Comparison of ENCODE assay signal across 8 cellular contexts in the genomic region with DNA sequence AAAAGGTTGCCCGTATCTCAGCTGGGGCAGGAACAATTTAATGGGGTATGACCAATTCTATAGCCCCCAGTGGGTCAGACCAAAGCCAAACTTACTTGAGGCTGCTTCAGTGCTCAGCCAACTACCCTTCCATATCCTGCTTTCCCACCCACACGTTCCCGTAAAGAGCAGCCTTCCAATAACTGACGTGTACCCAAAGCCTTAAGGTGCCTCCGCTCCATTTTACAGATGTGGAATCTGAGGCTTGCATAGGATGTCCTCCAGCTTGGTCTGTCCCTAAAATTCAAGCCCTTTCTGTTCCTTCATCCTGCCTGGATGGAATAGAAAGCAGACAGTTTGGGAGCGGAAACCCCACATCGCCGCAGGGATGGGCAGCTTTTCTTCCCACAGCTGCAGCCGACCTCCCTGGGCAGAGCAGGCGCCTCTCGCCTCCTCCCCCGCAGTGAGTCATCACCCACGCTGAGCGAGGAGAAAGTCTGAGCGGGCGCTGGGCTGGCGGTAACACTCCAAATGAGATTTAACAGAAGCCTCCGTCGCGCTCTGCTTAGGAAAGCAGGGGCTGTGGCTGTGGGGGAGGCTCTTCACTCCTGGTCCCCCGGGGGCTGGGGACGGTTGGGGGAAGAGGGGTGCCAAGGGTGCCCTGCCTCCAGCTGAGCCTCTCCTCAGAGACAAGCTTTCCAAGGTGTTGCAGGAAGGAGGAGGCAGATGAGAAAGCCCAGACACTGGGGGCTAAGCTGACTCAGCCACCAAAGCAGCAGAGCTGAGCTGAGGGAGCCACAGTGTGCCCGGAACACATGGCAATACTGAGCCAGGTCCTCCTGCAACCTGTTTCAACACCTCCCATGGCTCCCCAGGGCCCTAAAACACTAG.
DNase-seq lines count a peak whose midpoint lies in the region; ATAC-seq lines count a peak whose summit lies in the region.

No MANE protein-coding gene starts in this region.

- DNase-seq in ELF-1 (ENCODE audit: low read depth, low spot score) (peak; percentile 53), MV-4-11 (lab: John Stamatoyannopoulos, UW) (peak; percentile 87), epithelial cell of prostate (ENCODE audit: low read depth, low spot score) (peak; percentile 45), middle frontal gyrus (ENCODE audit: extremely low spot score, low spot score) (peak; percentile 48), NCI-H1092 (lab: John Stamatoyannopoulos, UW) (no peak)
- peak; percentile 37 to 56 (median 53) for DNase-seq in activated CD8-positive, alpha-beta memory T cell treated with anti-CD3 and anti-CD28 coated beads for 48 hours (ENCODE audit: low read depth in 2 of 3, low spot score in 2 of 3)
- DNase-seq in stimulated activated CD8-positive, alpha-beta memory T cell treated with anti-CD3 and anti-CD28 coated beads, Interleukin-4, amount 100 ng/mL, for 24 hours (ENCODE audit: low read depth): peak; percentile 71

- peak overlapping the region; percentile 65 for H3K27ac ChIP-seq in epithelial cell of prostate

- no peak for ATAC-seq in GM18873 (IDR thresholded peaks at IDR 0.05; ENCODE audit: low FRiP score, unreplicated experiment)
